Comparison of ENCODE assay signal across 1 cellular context in genomic region chr20:48738399-48739304, GRCh38.
TF ChIP-seq lines count a peak whose summit lies in the region.

No MANE protein-coding gene starts in this region.

TF ChIP-seq in HepG2, 621 proteins besides CTCF, POLR2A, EP300 and RAD21 (continued from another document and continues in another):
- no peak for TF ChIP-seq KIAA2018 (CRISPR knock-in tag; IDR thresholded peaks at IDR 0.05; ENCODE audit: borderline replicate concordance)
- peak; percentile 24; the same call in 1 of the 2 replicates for TF ChIP-seq NCOA2 (CRISPR knock-in tag; IDR thresholded peaks at IDR 0.05)
- peak; percentile 76; the same call in 1 of the 2 replicates for TF ChIP-seq ZNF441 (CRISPR knock-in tag; IDR thresholded peaks at IDR 0.05; ENCODE audit: borderline replicate concordance)
- TF ChIP-seq SIX4 (CRISPR knock-in tag; IDR thresholded peaks at IDR 0.05): 0 out of 2 replicates have a peak, but pooled peaks have one; percentile 14
- TF ChIP-seq MEIS2 (CRISPR knock-in tag; IDR thresholded peaks at IDR 0.05): peak; percentile 92
- no peak for TF ChIP-seq SIN3B (IDR thresholded peaks at IDR 0.05; ENCODE audit: low read length)
- no peak for TF ChIP-seq BCLAF1 (IDR thresholded peaks at IDR 0.05)
- TF ChIP-seq LCORL (IDR thresholded peaks at IDR 0.05): no peak
- TF ChIP-seq LCORL (CRISPR knock-in tag; IDR thresholded peaks at IDR 0.05): peak; percentile 91; the same call in 1 of the 2 replicates
- no peak for TF ChIP-seq SNRNP70 (IDR thresholded peaks at IDR 0.05; ENCODE audit: low read depth, low read length)
- no peak for TF ChIP-seq ZNF253 (CRISPR knock-in tag; IDR thresholded peaks at IDR 0.05; ENCODE audit: borderline replicate concordance)
- no peak for TF ChIP-seq ZNF850 (CRISPR knock-in tag; conservative IDR thresholded peaks at IDR 0.05)
- no peak for TF ChIP-seq ZSCAN22 (CRISPR knock-in tag; IDR thresholded peaks at IDR 0.05)
- TF ChIP-seq ZNF564 (CRISPR knock-in tag; IDR thresholded peaks at IDR 0.05): no peak
- no peak for TF ChIP-seq GPN1 (CRISPR knock-in tag; IDR thresholded peaks at IDR 0.05; ENCODE audit: borderline replicate concordance)
- TF ChIP-seq ZNF720 (CRISPR knock-in tag; IDR thresholded peaks at IDR 0.05): no peak
- TF ChIP-seq SNAI1 (CRISPR knock-in tag; IDR thresholded peaks at IDR 0.05; ENCODE audit: borderline replicate concordance): no peak
- no peak for TF ChIP-seq TEAD2 (CRISPR knock-in tag; IDR thresholded peaks at IDR 0.05)
- no peak for TF ChIP-seq CENPX (CRISPR knock-in tag; IDR thresholded peaks at IDR 0.05)
- TF ChIP-seq ZNF280B (CRISPR knock-in tag; IDR thresholded peaks at IDR 0.05; ENCODE audit: borderline replicate concordance): peak; percentile 66; the same call in 1 of the 2 replicates
- TF ChIP-seq ZHX2 (IDR thresholded peaks at IDR 0.05; ENCODE audit: low read depth): no peak
- TF ChIP-seq ZHX2 (CRISPR knock-in tag; IDR thresholded peaks at IDR 0.05; ENCODE audit: borderline replicate concordance): no peak
- TF ChIP-seq HMG20A (CRISPR knock-in tag; IDR thresholded peaks at IDR 0.05; ENCODE audit: borderline replicate concordance): no peak; the same call in 1 of the 2 replicates
- no peak for TF ChIP-seq PLRG1 (conservative IDR thresholded peaks at IDR 0.05)
- TF ChIP-seq ZNF3 (CRISPR knock-in tag; IDR thresholded peaks at IDR 0.05): no peak
- peak; percentile 64 for TF ChIP-seq ZNF574 (CRISPR knock-in tag; IDR thresholded peaks at IDR 0.05)
- 0 out of 2 replicates have a peak, but pooled peaks have one; percentile 32 for TF ChIP-seq SATB2 (CRISPR knock-in tag; IDR thresholded peaks at IDR 0.05)
- peak; percentile 25; the same call in 1 of the 2 replicates for TF ChIP-seq ZNF777 (CRISPR knock-in tag; IDR thresholded peaks at IDR 0.05)
- TF ChIP-seq SMARCC2 (IDR thresholded peaks at IDR 0.05): no peak
- TF ChIP-seq ZNF781 (CRISPR knock-in tag; IDR thresholded peaks at IDR 0.05; ENCODE audit: borderline replicate concordance, not compliant biosample characterization): no peak
